Comparison of ENCODE assay signal across 10 cellular contexts in genomic region chr1:59266180-59266926, GRCh38. TPM values are rescaled to one million over a fixed set of nuclear protein-coding genes. Genes with fewer than 3 reads are reported as not detected.
DNase-seq lines count a peak whose midpoint lies in the region; ATAC-seq and TF ChIP-seq lines count a peak whose summit lies in the region.
"Had no signal": no experiment of that assay in that cellular context is flagged by ENCODE, and none has a peak within 500 bp of the region (broad histone marks: within the 10 kb centered on the region; RNA-seq: fewer than 3 reads in every experiment).

No MANE protein-coding gene starts in this region.

- no peak overlapping the region for H3K4me2 ChIP-seq in mammary epithelial cell (ENCODE audit: insufficient read depth, low read depth, low read length)

- H2AFZ ChIP-seq in mammary epithelial cell (ENCODE audit: low read depth, low read length): no peak overlapping the region

- no peaks in the 10 kb centered on the region for H3K9me3 ChIP-seq in mammary epithelial cell (replicated peaks; ENCODE audit: insufficient read depth, low read length)
- H3K9me3 ChIP-seq: pancreas had no signal

- 91% methylated on average over 4 of the region's 4 CpGs for WGBS in mammary epithelial cell (ENCODE audit: low coverage, missing lambda C conversion rate)

- dilution Hi-C loops in mammary epithelial cell (cut with HindIII; ENCODE audit: low sequenced_read_pairs): no loop called here

- H3K79me2 ChIP-seq in mammary epithelial cell (ENCODE audit: insufficient read depth, low read length): no peaks in the 10 kb centered on the region

- no peaks in the 10 kb centered on the region for H4K20me1 ChIP-seq in mammary epithelial cell (ENCODE audit: insufficient read depth, low read length)

- H3K27me3 ChIP-seq in mammary epithelial cell (ENCODE audit: insufficient read depth, low read length): no peaks in the 10 kb centered on the region
- H3K27me3 ChIP-seq: pancreas had no signal

- ATAC-seq in GM18867 (IDR thresholded peaks at IDR 0.05; ENCODE audit: unreplicated experiment): peak; percentile 89
- ATAC-seq in GM21825 (IDR thresholded peaks at IDR 0.05; ENCODE audit: unreplicated experiment): peak; percentile 79
- ATAC-seq in HG03565 (IDR thresholded peaks at IDR 0.05; ENCODE audit: unreplicated experiment): peak; percentile 69

- no peak overlapping the region for H3K27ac ChIP-seq in mammary epithelial cell (ENCODE audit: insufficient read depth, low read depth, low read length)
- H3K27ac ChIP-seq: pancreas had no signal

- no TSS peak for BruUV-seq in mammary epithelial cell (replicated peaks; lab: Mats Ljungman, UMichigan)

- no peaks in the 10 kb centered on the region for H3K36me3 ChIP-seq in mammary epithelial cell (ENCODE audit: insufficient read depth, low read length)
- H3K36me3 ChIP-seq: pancreas had no signal

- H3K4me3 ChIP-seq in mammary epithelial cell (replicated peaks in 1 of 3; ENCODE audit: insufficient read depth in 1 of 3, low read depth in 2 of 3, low read length in 3 of 3): no peak overlapping the region
- H3K4me3 ChIP-seq: pancreas had no signal

- in situ Hi-C loops in mammary epithelial cell (cut with MboI; ENCODE audit: low sequenced_read_pairs in 2 of 2): no loop called here

- DNase-seq in medulla oblongata (ENCODE audit: extremely low spot score) (peak; percentile 68), COLO829 (ENCODE audit: low spot score) (no peak), HuH-7.5 (ENCODE audit: low spot score) (no peak), NCI-H1092 treated with DMSO at 0.1 percent for 48 hours (lab: John Stamatoyannopoulos, UW) (no peak), mammary epithelial cell (no peak)
- DNase-seq: pancreas; stimulated activated naive CD4-positive, alpha-beta T cell treated with Interleukin-2 at 50 U/mL for 16 hours had no signal

- CTCF ChIA-PET in mammary epithelial cell (lab: Charles Lee; ENCODE audit: low non-redundant PET): no interaction called here

- intact Hi-C loops in mammary epithelial cell (cut with micrococcal nuclease): no loop called here

- no peak overlapping the region for H3K9ac ChIP-seq in mammary epithelial cell (ENCODE audit: insufficient read depth, low read length)

- no peak for TF ChIP-seq CTCF in mammary epithelial cell (conservative IDR thresholded peaks at IDR 0.05 in 1 of 2, IDR thresholded peaks at IDR 0.05 in 1 of 2; ENCODE audit: extremely low read depth in 1 of 2, insufficient read depth in 1 of 2, low read depth in 1 of 2, low read length in 2 of 2)

- no peaks in the 10 kb centered on the region for H3K4me1 ChIP-seq in mammary epithelial cell (ENCODE audit: insufficient read depth, low read length)
- H3K4me1 ChIP-seq: pancreas had no signal

RNA-seq across cellular contexts. Expression of gene FGGY, which starts 30.5 kb away (rescaled TPM):
- 10 to 100 TPM; 10.3 to 14.7 TPM for total RNA-seq in mammary epithelial cell
- polyA plus RNA-seq in mammary epithelial cell: 8.0 TPM
- 22.5 TPM for polyA minus RNA-seq in mammary epithelial cell
